Comparison of ENCODE assay signal across 22 cellular contexts in genomic region chr20:63255911-63256704, GRCh38. TPM values are rescaled to one million over a fixed set of nuclear protein-coding genes. Genes with fewer than 3 reads are reported as not detected.
DNase-seq lines count a peak whose midpoint lies in the region; ATAC-seq, FAIRE-seq and TF ChIP-seq lines count a peak whose summit lies in the region.
"Had no signal": no experiment of that assay in that cellular context is flagged by ENCODE, and none has a peak within 500 bp of the region (broad histone marks: within the 10 kb centered on the region; RNA-seq: fewer than 3 reads in every experiment).

No MANE protein-coding gene starts in this region.

- H3K4me1 ChIP-seq in IMR-90 (ENCODE audit: control insufficient read depth, insufficient read depth, low read length) (no peaks in the 10 kb centered on the region), astrocyte (ENCODE audit: insufficient read depth, low read length) (peaks cover 7% of the 10 kb centered on the region), neural progenitor cell (peaks cover 36% of the 10 kb centered on the region)

- H2BK15ac ChIP-seq in IMR-90 (ENCODE audit: low read depth, low read length), result no peak overlapping the region

- no peaks in the 10 kb centered on the region for H3K79me1 ChIP-seq in IMR-90 (ENCODE audit: low read depth in 1 of 2, low read length in 2 of 2)

- no peaks in the 10 kb centered on the region for H3K79me2 ChIP-seq in astrocyte (ENCODE audit: insufficient read depth, low read length)
- H3K79me2 ChIP-seq in neural progenitor cell (ENCODE audit: low read depth), result no peaks in the 10 kb centered on the region

- TF ChIP-seq RAD21 in IMR-90 (IDR thresholded peaks at IDR 0.05; ENCODE audit: low read length), result no peak

- H3K9me3 Mint-ChIP-seq in astrocyte (ENCODE audit: unreplicated experiment) (peaks cover 11% of the 10 kb centered on the region), neural progenitor cell (peaks cover under 1% of the 10 kb centered on the region)
- H3K9me3 Mint-ChIP-seq in activated T-helper 2 cell treated with anti-CD3 and anti-CD28 coated beads, Interferon-gamma antibody, Interleukin-2, Interleukin-4, amounts not matched to agents 10 μg/mL and 5 μg/mL and 100 μg/mL, durations not matched to agents 14 hours and 24 hours and 36 hours, result no peaks in the 10 kb centered on the region
- H3K9me3 Mint-ChIP-seq: HFFc6; naive thymus-derived CD8-positive, alpha-beta T cell had no signal

- H3K56ac ChIP-seq in IMR-90 (ENCODE audit: extremely low read depth, insufficient read depth, low read length), result no peak overlapping the region

- H3K9ac ChIP-seq in IMR-90 (ENCODE audit: low read depth, low read length), result no peak overlapping the region
- no peak overlapping the region for H3K9ac ChIP-seq in astrocyte (ENCODE audit: low read length)
- no peak overlapping the region for H3K9ac ChIP-seq in neural progenitor cell

- CTCF ChIA-PET in IMR-90 (lab: Yijun Ruan, JAX), result interaction anchor here (1.7 kb wide), 1 partner anchor 33 kb away, joined by 5 read pairs; no protein-coding TSS in a partner anchor

- no TSS peak for BruUV-seq in IMR-90 (replicated peaks; lab: Mats Ljungman, UMichigan)

- peaks cover 89% of the 10 kb centered on the region for H3K27me3 ChIP-seq in IMR-90 (ENCODE audit: control insufficient read depth, insufficient read depth, low read length)
- peaks cover 28% of the 10 kb centered on the region for H3K27me3 ChIP-seq in astrocyte (ENCODE audit: insufficient read depth, low read length)
- H3K27me3 ChIP-seq in neural progenitor cell, result peaks cover 26% of the 10 kb centered on the region
- H3K27me3 ChIP-seq in MG63, result peaks cover 37% of the 10 kb centered on the region

- H3K27me3 Mint-ChIP-seq in astrocyte (ENCODE audit: low read depth, unreplicated experiment) (peaks cover 6% of the 10 kb centered on the region), neural progenitor cell (ENCODE audit: insufficient read depth, low read depth) (peaks cover 19% of the 10 kb centered on the region)
- H3K27me3 Mint-ChIP-seq in activated T-helper 2 cell treated with anti-CD3 and anti-CD28 coated beads, Interferon-gamma antibody, Interleukin-2, Interleukin-4, amounts not matched to agents 10 μg/mL and 5 μg/mL and 100 μg/mL, durations not matched to agents 14 hours and 24 hours and 36 hours (ENCODE audit: low read depth), result peaks cover 38% of the 10 kb centered on the region

- TF ChIP-seq CTCF in IMR-90 (conservative IDR thresholded peaks at IDR 0.05; ENCODE audit: low read depth, low read length) (no peak), astrocyte (IDR thresholded peaks at IDR 0.05; ENCODE audit: insufficient read depth, low read depth, low read length) (no peak), neural progenitor cell (IDR thresholded peaks at IDR 0.05) (no peak)

- dilution Hi-C loops in IMR-90 (cut with HindIII; ENCODE audit: low sequenced_read_pairs, unreplicated experiment), result no loop called here

- H4K20me1 ChIP-seq in IMR-90 (ENCODE audit: insufficient read depth, low read length) (no peaks in the 10 kb centered on the region; the same call in 1 of the 2 replicates), astrocyte (ENCODE audit: insufficient read depth, low read length) (peaks cover 6% of the 10 kb centered on the region), neural progenitor cell (ENCODE audit: low read depth) (peaks cover 15% of the 10 kb centered on the region)

- DNase-seq in DMS79 treated with DMSO at 0.1 percent for 48 hours (lab: John Stamatoyannopoulos, UW), result peak; percentile 47
- DNase-seq in IMR-90, result no peak
- no peak for DNase-seq in astrocyte (ENCODE audit: low read depth)
- no peak for DNase-seq in neural progenitor cell (ENCODE audit: low spot score)
- no peak for DNase-seq in activated T-helper 2 cell treated with anti-CD3 and anti-CD28 coated beads, Interferon-gamma antibody, Interleukin-2, Interleukin-4, amounts not matched to agents 10 μg/mL and 5 μg/mL and 100 μg/mL, durations not matched to agents 14 hours and 24 hours and 36 hours (ENCODE audit: low spot score)
- no peak for DNase-seq in NCI-H1694 treated with DMSO at 0.1 percent for 48 hours (lab: John Stamatoyannopoulos, UW)
- DNase-seq in MG63, result no peak
- no peak for DNase-seq in NCI-H1436 treated with DMSO at 0.1 percent for 48 hours (lab: John Stamatoyannopoulos, UW)
- DNase-seq: activated CD4-positive, alpha-beta T cell treated with anti-CD3 and anti-CD28 coated beads for 1 hour; activated gamma-delta T cell; AML-193; amygdala; esophagus squamous epithelium; GDM1; HFFc6; mesendoderm; naive thymus-derived CD8-positive, alpha-beta T cell; NCI-H345; posterior cingulate gyrus; stimulated activated CD4-positive, alpha-beta T cell treated with anti-CD3 and anti-CD28 coated beads, Interleukin-4, amount 100 ng/mL, for 1 hour had no signal

- H4K91ac ChIP-seq in IMR-90 (ENCODE audit: insufficient read depth, low read depth, low read length), result no peak overlapping the region

- peaks cover 25% of the 10 kb centered on the region for H3K36me3 Mint-ChIP-seq in astrocyte (ENCODE audit: low read depth, unreplicated experiment)
- peaks cover 4% of the 10 kb centered on the region for H3K36me3 Mint-ChIP-seq in neural progenitor cell
- no peaks in the 10 kb centered on the region for H3K36me3 Mint-ChIP-seq in activated T-helper 2 cell treated with anti-CD3 and anti-CD28 coated beads, Interferon-gamma antibody, Interleukin-2, Interleukin-4, amounts not matched to agents 10 μg/mL and 5 μg/mL and 100 μg/mL, durations not matched to agents 14 hours and 24 hours and 36 hours (ENCODE audit: low read depth)

- peaks cover 2% of the 10 kb centered on the region; the same call in 1 of the 2 replicates for H3K9me3 ChIP-seq in IMR-90 (ENCODE audit: control insufficient read depth, insufficient read depth, low read length)
- H3K9me3 ChIP-seq in astrocyte (ENCODE audit: insufficient read depth, low read depth, low read length), result no peaks in the 10 kb centered on the region
- no peaks in the 10 kb centered on the region for H3K9me3 ChIP-seq in neural progenitor cell (ENCODE audit: low read depth)
- no peaks in the 10 kb centered on the region for H3K9me3 ChIP-seq in MG63
- H3K9me3 ChIP-seq: esophagus squamous epithelium had no signal

- no peak overlapping the region for H3K23ac ChIP-seq in IMR-90 (ENCODE audit: low read depth, low read length)

- H3K27ac ChIP-seq in IMR-90 (ENCODE audit: insufficient read depth, low read length) (no peak overlapping the region), astrocyte (ENCODE audit: low read depth, low read length) (no peak overlapping the region), neural progenitor cell (no peak overlapping the region)
- H3K27ac ChIP-seq: esophagus squamous epithelium, skin epidermis had no signal

- H3K4me3 Mint-ChIP-seq in astrocyte (ENCODE audit: unreplicated experiment) (peak overlapping the region; percentile 83), neural progenitor cell (peak overlapping the region; percentile 71)
- no peak overlapping the region for H3K4me3 Mint-ChIP-seq in activated T-helper 2 cell treated with anti-CD3 and anti-CD28 coated beads, Interferon-gamma antibody, Interleukin-2, Interleukin-4, amounts not matched to agents 10 μg/mL and 5 μg/mL and 100 μg/mL, durations not matched to agents 14 hours and 24 hours and 36 hours (ENCODE audit: low read depth)
- H3K4me3 Mint-ChIP-seq: HFFc6 had no signal

- H3K9me1 ChIP-seq in IMR-90 (ENCODE audit: insufficient read depth, low read length), result no peaks in the 10 kb centered on the region

- no peak overlapping the region for H3K18ac ChIP-seq in IMR-90 (ENCODE audit: low read depth, low read length)

- no peak overlapping the region for H2BK20ac ChIP-seq in IMR-90 (ENCODE audit: low read depth, low read length)

- H2AK5ac ChIP-seq in IMR-90 (ENCODE audit: low read depth, low read length), result no peak overlapping the region

- no peak overlapping the region for H3K4ac ChIP-seq in IMR-90 (ENCODE audit: low read depth, low read length)

- H3K4me2 ChIP-seq in IMR-90 (ENCODE audit: low read depth, low read length) (no peak overlapping the region), astrocyte (ENCODE audit: low read length) (no peak overlapping the region), neural progenitor cell (no peak overlapping the region)

- peaks cover 48% of the 10 kb centered on the region for H3F3A ChIP-seq in neural progenitor cell (ENCODE audit: low read depth)

- no peak overlapping the region for H3K27ac Mint-ChIP-seq in astrocyte (ENCODE audit: unreplicated experiment)
- no peak overlapping the region for H3K27ac Mint-ChIP-seq in neural progenitor cell
- no peak overlapping the region for H3K27ac Mint-ChIP-seq in activated T-helper 2 cell treated with anti-CD3 and anti-CD28 coated beads, Interferon-gamma antibody, Interleukin-2, Interleukin-4, amounts not matched to agents 10 μg/mL and 5 μg/mL and 100 μg/mL, durations not matched to agents 14 hours and 24 hours and 36 hours
- H3K27ac Mint-ChIP-seq: HFFc6 had no signal

- 81% methylated on average over 9 of the region's 32 CpGs; no CpG with 5 or more reads in 1 of the 2 experiments for WGBS in IMR-90 (ENCODE audit: extremely low coverage in 2 of 2, insufficient read length in 1 of 2), 2 experiments

- peak overlapping the region; percentile 19 for H2AK9ac ChIP-seq in IMR-90 (replicated peaks; ENCODE audit: low read depth, low read length, poor library complexity)

- no peak for ATAC-seq in IMR-90 (ENCODE audit: low read depth)
- ATAC-seq: naive thymus-derived CD8-positive, alpha-beta T cell had no signal

- H3K4me3 ChIP-seq in IMR-90 (ENCODE audit: insufficient read depth, low read depth, low read length) (no peak overlapping the region), astrocyte (ENCODE audit: insufficient read depth, low read depth, low read length) (no peak overlapping the region), neural progenitor cell (no peak overlapping the region), MG63 (no peak overlapping the region)
- H3K4me3 ChIP-seq: esophagus squamous epithelium, skin epidermis had no signal

- H4K8ac ChIP-seq in IMR-90 (ENCODE audit: low read depth in 2 of 2, low read length in 2 of 2), result no peak overlapping the region

- FAIRE-seq in astrocyte (lab: Jason Lieb, UNC), result no peak

- no peak overlapping the region for H3K14ac ChIP-seq in IMR-90 (replicated peaks; ENCODE audit: low read depth, low read length)

- peaks cover 37% of the 10 kb centered on the region for H3K4me1 Mint-ChIP-seq in astrocyte (ENCODE audit: low read depth, unreplicated experiment)
- H3K4me1 Mint-ChIP-seq in neural progenitor cell, result peaks cover 62% of the 10 kb centered on the region
- H3K4me1 Mint-ChIP-seq in activated T-helper 2 cell treated with anti-CD3 and anti-CD28 coated beads, Interferon-gamma antibody, Interleukin-2, Interleukin-4, amounts not matched to agents 10 μg/mL and 5 μg/mL and 100 μg/mL, durations not matched to agents 14 hours and 24 hours and 36 hours (ENCODE audit: low read depth), result no peaks in the 10 kb centered on the region

- intact Hi-C loops in IMR-90 (cut with micrococcal nuclease), result no loop called here
- intact Hi-C loops in activated T-helper 2 cell treated with anti-CD3 and anti-CD28 coated beads, Interferon-gamma antibody, Interleukin-2, Interleukin-4, amounts not matched to agents 10 μg/mL and 5 μg/mL and 100 μg/mL, durations not matched to agents 14 hours and 24 hours and 36 hours (cut with micrococcal nuclease), result no loop called here

- POLR2A ChIA-PET in IMR-90 (lab: Charles Lee; ENCODE audit: unreplicated experiment), result no interaction called here

- in situ Hi-C loops in IMR-90 (cut with MboI; ENCODE audit: low sequenced_read_pairs), result no loop called here

- H3K36me3 ChIP-seq in IMR-90 (ENCODE audit: control insufficient read depth, insufficient read depth, low read length) (no peaks in the 10 kb centered on the region), astrocyte (ENCODE audit: insufficient read depth, low read length) (no peaks in the 10 kb centered on the region), neural progenitor cell (no peaks in the 10 kb centered on the region), MG63 (no peaks in the 10 kb centered on the region)
- H3K36me3 ChIP-seq: esophagus squamous epithelium had no signal

- H4K5ac ChIP-seq in IMR-90 (ENCODE audit: low read depth, low read length), result no peak overlapping the region

- H2BK120ac ChIP-seq in IMR-90 (ENCODE audit: low read depth, low read length), result no peak overlapping the region

- H2AFZ ChIP-seq in IMR-90 (replicated peaks; ENCODE audit: low read length, poor library complexity) (peak overlapping the region; percentile 3), astrocyte (ENCODE audit: low read depth, low read length) (no peak overlapping the region), neural progenitor cell (replicated peaks) (no peak overlapping the region)

- TF ChIP-seq POLR2A in IMR-90 (IDR thresholded peaks at IDR 0.05; ENCODE audit: low read depth, low read length), result no peak

- no peak overlapping the region for H2BK5ac ChIP-seq in IMR-90 (ENCODE audit: low read depth, low read length, poor library complexity, severe bottlenecking)

RNA-seq across cellular contexts. Expression of gene NKAIN4, which starts 1.8 kb away (rescaled TPM):
- total RNA-seq in IMR-90 (2012; rRNA removed), result not detected in 2 replicates
- not detected in 2 replicates for polyA plus RNA-seq in IMR-90 (2012; rRNA removed)
- polyA plus RNA-seq in IMR-90 (2012; cell fraction: cytosol; rRNA removed), result not detected in 2 replicates
- polyA plus RNA-seq in IMR-90 (2012; cell fraction: nucleus; rRNA removed; ENCODE audit: low replicate concordance), result not detected in 2 replicates
- 146 and 162 TPM in 2 replicates for total RNA-seq in astrocyte
- 9.7 and 28.4 TPM in 2 replicates for total RNA-seq in neural progenitor cell (ENCODE audit: low replicate concordance)
- total RNA-seq in activated T-helper 2 cell treated with anti-CD3 and anti-CD28 coated beads, Interferon-gamma antibody, Interleukin-2, Interleukin-4, amounts not matched to agents 10 μg/mL and 5 μg/mL and 100 μg/mL, durations not matched to agents 14 hours and 24 hours and 36 hours, result not detected in 2 replicates
- not detected in 2 replicates for total RNA-seq in MG63 (2014; rRNA removed; shearing (Covaris generic); ENCODE audit: low replicate concordance)
- total RNA-seq: esophagus squamous epithelium; HFFc6; naive thymus-derived CD8-positive, alpha-beta T cell had no signal
- polyA plus RNA-seq: naive thymus-derived CD8-positive, alpha-beta T cell had no signal

RNA-seq across cellular contexts. Expression of gene ARFGAP1, which starts 16.5 kb away (rescaled TPM):
- 54.7 and 59.1 TPM in 2 replicates for total RNA-seq in IMR-90 (2012; rRNA removed)
- polyA plus RNA-seq in IMR-90 (2012; rRNA removed), result 194 and 203 TPM in 2 replicates
- 96.9 and 108 TPM in 2 replicates for polyA plus RNA-seq in IMR-90 (2012; cell fraction: cytosol; rRNA removed)
- 1,020 and 2,202 TPM in 2 replicates for polyA plus RNA-seq in IMR-90 (2012; cell fraction: nucleus; rRNA removed; ENCODE audit: low replicate concordance)
- total RNA-seq in astrocyte, result 220 and 225 TPM in 2 replicates
- 43.7 and 103 TPM in 2 replicates for total RNA-seq in neural progenitor cell (ENCODE audit: low replicate concordance)
- 93.8 and 94.4 TPM in 2 replicates for total RNA-seq in activated T-helper 2 cell treated with anti-CD3 and anti-CD28 coated beads, Interferon-gamma antibody, Interleukin-2, Interleukin-4, amounts not matched to agents 10 μg/mL and 5 μg/mL and 100 μg/mL, durations not matched to agents 14 hours and 24 hours and 36 hours
- 67.2 and 83.8 TPM in 2 replicates for total RNA-seq in MG63 (2014; rRNA removed; shearing (Covaris generic); ENCODE audit: low replicate concordance)

RNA-seq across cellular contexts. Expression of gene BIRC7, which starts 20.4 kb away (rescaled TPM):
- not detected in 2 replicates for total RNA-seq in IMR-90 (2012; rRNA removed)
- not detected in 2 replicates for polyA plus RNA-seq in IMR-90 (2012; rRNA removed)
- polyA plus RNA-seq in IMR-90 (2012; cell fraction: cytosol; rRNA removed), result 0.02 TPM in 1 of 2 replicates, not detected in the other
- polyA plus RNA-seq in IMR-90 (2012; cell fraction: nucleus; rRNA removed; ENCODE audit: low replicate concordance), result not detected in 2 replicates
- 2.9 and 3.3 TPM in 2 replicates for total RNA-seq in astrocyte
- total RNA-seq in neural progenitor cell (ENCODE audit: low replicate concordance), result not detected in 2 replicates
- total RNA-seq in activated T-helper 2 cell treated with anti-CD3 and anti-CD28 coated beads, Interferon-gamma antibody, Interleukin-2, Interleukin-4, amounts not matched to agents 10 μg/mL and 5 μg/mL and 100 μg/mL, durations not matched to agents 14 hours and 24 hours and 36 hours, result not detected in 2 replicates
- total RNA-seq in MG63 (2014; rRNA removed; shearing (Covaris generic); ENCODE audit: low replicate concordance), result not detected in 2 replicates
- total RNA-seq: HFFc6; naive thymus-derived CD8-positive, alpha-beta T cell; urinary bladder had no signal

RNA-seq across cellular contexts. Expression of gene COL20A1, which starts 36.9 kb away (rescaled TPM):
- total RNA-seq in IMR-90 (2012; rRNA removed) (not detected in 2 replicates), astrocyte (3.1 and 5.0 TPM in 2 replicates), neural progenitor cell (ENCODE audit: low replicate concordance) (0.28 and 0.37 TPM in 2 replicates)
- polyA plus RNA-seq in IMR-90 (2012; rRNA removed), result not detected in 2 replicates
- not detected in 2 replicates for polyA plus RNA-seq in IMR-90 (2012; cell fraction: cytosol; rRNA removed)
- 0.07 and 0.10 TPM in 2 replicates for polyA plus RNA-seq in IMR-90 (2012; cell fraction: nucleus; rRNA removed; ENCODE audit: low replicate concordance)
- not detected in 2 replicates for total RNA-seq in activated T-helper 2 cell treated with anti-CD3 and anti-CD28 coated beads, Interferon-gamma antibody, Interleukin-2, Interleukin-4, amounts not matched to agents 10 μg/mL and 5 μg/mL and 100 μg/mL, durations not matched to agents 14 hours and 24 hours and 36 hours
- not detected in 2 replicates for total RNA-seq in MG63 (2014; rRNA removed; shearing (Covaris generic); ENCODE audit: low replicate concordance)
- total RNA-seq: esophagus squamous epithelium had no signal
- polyA plus RNA-seq: naive thymus-derived CD8-positive, alpha-beta T cell; urinary bladder had no signal

RNA-seq across cellular contexts. Expression of gene YTHDF1, which starts 40.2 kb away (rescaled TPM):
- total RNA-seq in IMR-90 (2012; rRNA removed) (10.9 and 13.9 TPM in 2 replicates), astrocyte (98.9 and 107 TPM in 2 replicates), neural progenitor cell (ENCODE audit: low replicate concordance) (26.8 and 28.1 TPM in 2 replicates)
- 21.3 and 22.6 TPM in 2 replicates for polyA plus RNA-seq in IMR-90 (2012; rRNA removed)
- polyA plus RNA-seq in IMR-90 (2012; cell fraction: cytosol; rRNA removed), result 11.8 and 17.6 TPM in 2 replicates
- 28.4 and 31.6 TPM in 2 replicates for polyA plus RNA-seq in IMR-90 (2012; cell fraction: nucleus; rRNA removed; ENCODE audit: low replicate concordance)
- 43.7 and 44.7 TPM in 2 replicates for total RNA-seq in activated T-helper 2 cell treated with anti-CD3 and anti-CD28 coated beads, Interferon-gamma antibody, Interleukin-2, Interleukin-4, amounts not matched to agents 10 μg/mL and 5 μg/mL and 100 μg/mL, durations not matched to agents 14 hours and 24 hours and 36 hours
- 17.0 and 19.8 TPM in 2 replicates for total RNA-seq in MG63 (2014; rRNA removed; shearing (Covaris generic); ENCODE audit: low replicate concordance)
